ENCODE assay signal across 11 cellular contexts in the genomic region with DNA sequence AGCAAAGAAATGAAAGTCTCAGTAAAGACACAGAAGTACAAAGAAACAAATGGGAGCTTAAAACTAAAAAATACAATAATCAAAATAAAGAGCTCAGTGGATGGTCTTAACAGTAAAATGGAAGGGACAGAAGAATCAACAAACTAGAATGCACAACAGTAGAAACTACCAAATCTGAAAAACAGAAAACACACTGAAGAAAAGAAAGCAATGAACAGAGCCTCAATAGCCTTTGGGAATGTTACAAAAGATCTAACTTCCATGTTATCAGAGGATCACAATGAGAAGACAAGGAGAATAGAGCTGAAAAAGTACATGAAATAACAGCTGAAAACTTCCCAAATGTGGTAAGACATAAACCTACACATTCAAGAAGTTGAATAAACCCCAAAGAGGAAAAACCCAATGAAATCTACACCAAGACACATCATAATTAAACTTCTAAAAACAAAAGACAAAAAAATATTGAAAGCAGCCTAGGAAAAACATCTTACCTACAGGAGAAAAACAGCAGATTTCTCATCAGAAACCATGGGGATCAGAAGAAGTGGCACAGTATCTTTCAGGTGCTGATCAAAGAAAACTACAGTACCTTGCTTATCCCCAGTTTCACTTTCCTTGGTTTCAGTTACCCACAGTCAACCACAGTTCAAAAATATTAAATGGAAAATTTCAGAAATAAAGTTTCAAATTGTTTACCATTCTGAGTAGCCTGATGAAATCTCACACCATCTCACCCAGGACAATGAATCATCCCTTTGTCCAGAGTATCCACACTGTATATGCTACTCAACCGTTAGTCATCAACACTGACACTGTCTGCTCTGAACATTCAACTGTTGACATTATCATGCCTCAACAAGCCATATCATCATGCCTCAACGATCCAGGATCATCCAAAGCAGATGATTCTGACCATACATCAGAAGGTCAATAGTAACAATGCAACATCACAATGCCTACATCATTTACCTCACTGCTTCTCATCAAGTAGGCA. TPM values are rescaled to one million over a fixed set of nuclear protein-coding genes. Genes with fewer than 3 reads are reported as not detected.
DNase-seq lines count a peak whose midpoint lies in the region; ATAC-seq and TF ChIP-seq lines count a peak whose summit lies in the region.
"Had no signal": no experiment of that assay in that cellular context is flagged by ENCODE, and none has a peak within 500 bp of the region (broad histone marks: within the 10 kb centered on the region; RNA-seq: fewer than 3 reads in every experiment).

No MANE protein-coding gene starts in this region.

- peak; percentile 100 for ATAC-seq in stimulated activated effector memory CD8-positive, alpha-beta T cell treated with anti-CD3 and anti-CD28 coated beads, Interleukin-12 subunit alpha, Interleukin-12 subunit beta, amount 100 ng/mL, for 72 hours

- H3K27ac ChIP-seq in SK-N-SH (ENCODE audit: low read depth in 2 of 2, low read length in 1 of 2) (peak overlapping the region in 1 of 2 experiments; percentile 67; a peak in 2 of 4 replicates), adrenal gland (no peak overlapping the region)

- no peak overlapping the region; the same call in 1 of the 2 replicates for H3K9ac ChIP-seq in SK-N-SH

- H3K36me3 ChIP-seq in SK-N-SH (replicated peaks in 1 of 2; ENCODE audit: control insufficient read depth in 1 of 2, insufficient read depth in 2 of 2, low read length in 1 of 2) (peaks cover 0 to 10% of the 10 kb centered on the region in 2 experiments), adrenal gland (replicated peaks in 1 of 2) (no peaks in the 10 kb centered on the region)

- H3F3A ChIP-seq in SK-N-SH (replicated peaks; ENCODE audit: insufficient read depth), result peaks cover 29% of the 10 kb centered on the region

- peaks cover 61% of the 10 kb centered on the region for H3K4me1 Mint-ChIP-seq in activated T-cell treated with anti-CD3 and anti-CD28 coated beads, Interleukin-2, amount 50 U/mL, for 24 hours (ENCODE audit: low read depth)
- H3K4me1 Mint-ChIP-seq in stimulated activated effector memory CD8-positive, alpha-beta T cell treated with anti-CD3 and anti-CD28 coated beads, Interleukin-12 subunit alpha, Interleukin-12 subunit beta, amount 100 ng/mL, for 72 hours, result peaks cover 59% of the 10 kb centered on the region
- H3K4me1 Mint-ChIP-seq: nephron progenitor cell had no signal

- H2AFZ ChIP-seq in SK-N-SH (ENCODE audit: low read depth), result no peak overlapping the region

- H3K27ac Mint-ChIP-seq in activated T-cell treated with anti-CD3 and anti-CD28 coated beads, Interleukin-2, amount 50 U/mL, for 24 hours, result peak overlapping the region; percentile 87
- peak overlapping the region; percentile 56 for H3K27ac Mint-ChIP-seq in stimulated activated effector memory CD8-positive, alpha-beta T cell treated with anti-CD3 and anti-CD28 coated beads, Interleukin-12 subunit alpha, Interleukin-12 subunit beta, amount 100 ng/mL, for 72 hours
- H3K27ac Mint-ChIP-seq: brain; CD4-positive, CD25-positive, alpha-beta regulatory T cell; nephron progenitor cell had no signal

- no peaks in the 10 kb centered on the region; a peak in 1 of 4 replicates for H3K4me1 ChIP-seq in SK-N-SH (ENCODE audit: control insufficient read depth in 1 of 2, insufficient read depth in 2 of 2, low read depth in 1 of 2, low read length in 1 of 2)
- peaks cover 0 to 6% of the 10 kb centered on the region in 2 donors for H3K4me1 ChIP-seq in adrenal gland (replicated peaks in 1 of 2)

- no peak for DNase-seq in activated T-cell treated with anti-CD3 and anti-CD28 coated beads, Interleukin-2, amount 50 U/mL, for 24 hours
- DNase-seq in activated T-cell treated with anti-CD3 and anti-CD28 coated beads, Interleukin-2, amount 50 U/mL, for 48 hours, result no peak
- DNase-seq in SK-N-SH (no peak), epithelial cell of proximal tubule (ENCODE audit: low read depth) (peak; percentile 76), adrenal gland (no peak), GM19238 (ENCODE audit: insufficient read length, low spot score) (no peak), NCI-H510A treated with DMSO at 0.1 percent for 48 hours (lab: John Stamatoyannopoulos, UW) (no peak)
- DNase-seq in stimulated activated effector memory CD8-positive, alpha-beta T cell treated with anti-CD3 and anti-CD28 coated beads, Interleukin-12 subunit alpha, Interleukin-12 subunit beta, amount 100 ng/mL, for 72 hours (ENCODE audit: low spot score in 2 of 2), result no peak
- DNase-seq: nephron progenitor cell had no signal

- H3K9me2 ChIP-seq in SK-N-SH, result no peaks in the 10 kb centered on the region

- intact Hi-C loops in adrenal gland (cut with DNase I), result no loop called here

- no peak; a peak in 1 of 4 replicates for TF ChIP-seq EP300 in SK-N-SH (IDR thresholded peaks at IDR 0.05; ENCODE audit: borderline replicate concordance in 1 of 2, low read depth in 1 of 2, low read length in 1 of 2)

- POLR2A ChIA-PET in SK-N-SH (lab: Yijun Ruan, JAX), result no interaction called here

- no peak for TF ChIP-seq POLR2A in adrenal gland (IDR thresholded peaks at IDR 0.05)

- H3K4me3 Mint-ChIP-seq in activated T-cell treated with anti-CD3 and anti-CD28 coated beads, Interleukin-2, amount 50 U/mL, for 24 hours, result peak overlapping the region; percentile 45
- H3K4me3 Mint-ChIP-seq in stimulated activated effector memory CD8-positive, alpha-beta T cell treated with anti-CD3 and anti-CD28 coated beads, Interleukin-12 subunit alpha, Interleukin-12 subunit beta, amount 100 ng/mL, for 72 hours, result peak overlapping the region; percentile 41
- H3K4me3 Mint-ChIP-seq: brain, nephron progenitor cell had no signal

- no peaks in the 10 kb centered on the region for H3K27me3 Mint-ChIP-seq in activated T-cell treated with anti-CD3 and anti-CD28 coated beads, Interleukin-2, amount 50 U/mL, for 24 hours

- H3K36me3 Mint-ChIP-seq in activated T-cell treated with anti-CD3 and anti-CD28 coated beads, Interleukin-2, amount 50 U/mL, for 24 hours (ENCODE audit: low read depth), result peaks cover 24% of the 10 kb centered on the region
- peaks cover 9% of the 10 kb centered on the region for H3K36me3 Mint-ChIP-seq in stimulated activated effector memory CD8-positive, alpha-beta T cell treated with anti-CD3 and anti-CD28 coated beads, Interleukin-12 subunit alpha, Interleukin-12 subunit beta, amount 100 ng/mL, for 72 hours
- H3K36me3 Mint-ChIP-seq: CD4-positive, CD25-positive, alpha-beta regulatory T cell had no signal

- H3K27me3 ChIP-seq in SK-N-SH (ENCODE audit: insufficient read depth) (no peaks in the 10 kb centered on the region), adrenal gland (no peaks in the 10 kb centered on the region)

- peaks cover 97% of the 10 kb centered on the region for H3K79me2 ChIP-seq in SK-N-SH (ENCODE audit: insufficient read depth)

- no peaks in the 10 kb centered on the region for H3K9me3 ChIP-seq in SK-N-SH
- no peaks in the 10 kb centered on the region for H3K9me3 ChIP-seq in adrenal gland (replicated peaks in 1 of 3)

- 13% methylated on average over 2 of the region's 2 CpGs for WGBS in SK-N-SH (ENCODE audit: low lambda C conversion rate)
- 88 to 93% (median 92%) methylated on average over 2 of the region's 2 CpGs for WGBS in adrenal gland, 4 donors

- H3K4me2 ChIP-seq in SK-N-SH, result no peak overlapping the region

- H4K20me1 ChIP-seq in SK-N-SH (ENCODE audit: insufficient read depth), result peaks cover 50% of the 10 kb centered on the region

- H3K4me3 ChIP-seq in SK-N-SH (ENCODE audit: low read depth in 2 of 2, low read length in 1 of 2), result no peak overlapping the region
- H3K4me3 ChIP-seq in epithelial cell of proximal tubule (ENCODE audit: low read depth, low read length), result no peak overlapping the region
- no peak overlapping the region for H3K4me3 ChIP-seq in adrenal gland

- peaks cover 18% of the 10 kb centered on the region for H3K9me3 Mint-ChIP-seq in activated T-cell treated with anti-CD3 and anti-CD28 coated beads, Interleukin-2, amount 50 U/mL, for 24 hours
- H3K9me3 Mint-ChIP-seq in stimulated activated effector memory CD8-positive, alpha-beta T cell treated with anti-CD3 and anti-CD28 coated beads, Interleukin-12 subunit alpha, Interleukin-12 subunit beta, amount 100 ng/mL, for 72 hours, result peaks cover 5% of the 10 kb centered on the region

- no peak for TF ChIP-seq RAD21 in SK-N-SH (IDR thresholded peaks at IDR 0.05; ENCODE audit: low read length)

- CTCF ChIA-PET in SK-N-SH (lab: Yijun Ruan, JAX), result interaction anchor here (1.6 kb wide), 1 partner anchor 12 kb away, joined by 4 read pairs; no protein-coding TSS in a partner anchor

- TF ChIP-seq CTCF in SK-N-SH (IDR thresholded peaks at IDR 0.05), result no peak
- TF ChIP-seq CTCF in epithelial cell of proximal tubule (conservative IDR thresholded peaks at IDR 0.05; ENCODE audit: low read depth, low read length), result no peak
- no peak for TF ChIP-seq CTCF in adrenal gland (IDR thresholded peaks at IDR 0.05)

TF ChIP-seq in SK-N-SH, 30 proteins besides CTCF, POLR2A, EP300 and RAD21 (continues in another document):
- peak; percentile 60 for TF ChIP-seq TCF12 (IDR thresholded peaks at IDR 0.05)
- peak; percentile 65 for TF ChIP-seq JUND (IDR thresholded peaks at IDR 0.05)
- TF ChIP-seq FOSL2 (IDR thresholded peaks at IDR 0.05; ENCODE audit: borderline replicate concordance, low read depth), result peak; percentile 73; the same call in 1 of the 2 replicates
- no peak for TF ChIP-seq RCOR1 (IDR thresholded peaks at IDR 0.05; ENCODE audit: low read length)
- TF ChIP-seq SMC3 (IDR thresholded peaks at IDR 0.05; ENCODE audit: low read depth, low read length), result no peak
- peak; percentile 71 for TF ChIP-seq PBX3 (IDR thresholded peaks at IDR 0.05)
- peak; percentile 43; the same call in 1 of the 2 replicates for TF ChIP-seq MAX (IDR thresholded peaks at IDR 0.05; ENCODE audit: low read depth)
- TF ChIP-seq POLR2AphosphoS5 (IDR thresholded peaks at IDR 0.05; ENCODE audit: low read depth, low read length), result no peak
- no peak for TF ChIP-seq TEAD4 (IDR thresholded peaks at IDR 0.05; ENCODE audit: borderline replicate concordance, insufficient read depth)

RNA-seq across cellular contexts. Expression of gene RRAS2, which starts 22.2 kb away (rescaled TPM):
- polyA plus RNA-seq in SK-N-SH (2012; rRNA removed) (53.3 and 55.3 TPM in 2 replicates), adrenal gland (10 to 100 TPM in 2 of 3 donors, 1 to 10 TPM in 1; 9.2 to 28.3 (median 10.7) TPM)
- polyA plus RNA-seq in SK-N-SH (2012; cell fraction: cytosol; rRNA removed), result 73.7 and 93.3 TPM in 2 replicates
- polyA plus RNA-seq in SK-N-SH (2012; cell fraction: nucleus; rRNA removed), result 19.4 and 31.6 TPM in 2 replicates
- total RNA-seq in epithelial cell of proximal tubule (86.7 and 90.0 TPM in 2 replicates), adrenal gland (10 to 100 TPM; 19.8 to 59.3 (median 28.6) TPM)
